Comparison of ENCODE assay signal across 8 cellular contexts in genomic region chr17:77325826-77326581, GRCh38.
DNase-seq lines count a peak whose midpoint lies in the region; ATAC-seq and TF ChIP-seq lines count a peak whose summit lies in the region.

No MANE protein-coding gene starts in this region.

- peaks cover 100% of the 10 kb centered on the region for H3K4me1 ChIP-seq in BLaER1

- H3K4me3 ChIP-seq in BLaER1 = peak overlapping the region; percentile 6; the same call in 1 of the 2 replicates
- H3K4me3 ChIP-seq in HFF-Myc (replicated peaks; ENCODE audit: low read depth, low read length) = 0 out of 2 replicates have a peak overlapping the region, but pooled peaks have one; percentile 17
- no peak overlapping the region for H3K4me3 ChIP-seq in astrocyte of the spinal cord (ENCODE audit: low read depth, low read length)

- peak overlapping the region; percentile 52 for H3K27ac ChIP-seq in BLaER1

- no peaks in the 10 kb centered on the region for H3K9me3 ChIP-seq in BLaER1

- peaks cover 62% of the 10 kb centered on the region for H4K20me1 ChIP-seq in BLaER1

- H3K27me3 ChIP-seq in BLaER1 = no peaks in the 10 kb centered on the region

- in situ Hi-C loops in astrocyte of the spinal cord (cut with HindIII; ENCODE audit: low sequenced_read_pairs) = no loop called here

- H3K9ac ChIP-seq in BLaER1 = 0 out of 2 replicates have a peak overlapping the region, but pooled peaks have one; percentile 22

- H3K27ac Mint-ChIP-seq in naive B cell = peak overlapping the region; percentile 98 to 100 (median 98)

- peaks cover 0 to 7% (median 0%) of the 10 kb centered on the region in 7 donors for H3K9me3 Mint-ChIP-seq in naive B cell

- H3K36me3 Mint-ChIP-seq in naive B cell = no peaks in the 10 kb centered on the region

- H3K4me1 Mint-ChIP-seq in naive B cell = peaks cover 67 to 86% (median 77%) of the 10 kb centered on the region in 3 donors

- H3K4me2 ChIP-seq in BLaER1 = peak overlapping the region; percentile 100

- TF ChIP-seq CTCF in HFF-Myc (IDR thresholded peaks at IDR 0.05; ENCODE audit: low read depth, low read length, missing control alignments) = no peak
- no peak for TF ChIP-seq CTCF in astrocyte of the spinal cord (IDR thresholded peaks at IDR 0.05; ENCODE audit: low read depth, low read length)

- no peaks in the 10 kb centered on the region for H3K27me3 Mint-ChIP-seq in naive B cell

- H3K4me3 Mint-ChIP-seq in naive B cell = peak overlapping the region in 7 of 8 donors; percentile 43 to 95 (median 88)

- ATAC-seq in naive B cell (ENCODE audit: low read depth in 2 of 2) (peak; percentile 5 to 8), GM19023 (IDR thresholded peaks at IDR 0.05; ENCODE audit: unreplicated experiment) (no peak)

- no peak for DNase-seq in HFF-Myc (ENCODE audit: extremely low read depth, low read depth)
- peak; percentile 46 for DNase-seq in astrocyte of the spinal cord (ENCODE audit: low read depth, low spot score)
- no peak for DNase-seq in naive B cell
- no peak for DNase-seq in SIG-M5 (lab: John Stamatoyannopoulos, UW)
- no peak for DNase-seq in glomerular visceral epithelial cell (ENCODE audit: extremely low spot score)
- no peak for DNase-seq in 8988T

- no peaks in the 10 kb centered on the region for H3K36me3 ChIP-seq in BLaER1
